31 cellular contexts compared by ENCODE assay signal in the genomic region with DNA sequence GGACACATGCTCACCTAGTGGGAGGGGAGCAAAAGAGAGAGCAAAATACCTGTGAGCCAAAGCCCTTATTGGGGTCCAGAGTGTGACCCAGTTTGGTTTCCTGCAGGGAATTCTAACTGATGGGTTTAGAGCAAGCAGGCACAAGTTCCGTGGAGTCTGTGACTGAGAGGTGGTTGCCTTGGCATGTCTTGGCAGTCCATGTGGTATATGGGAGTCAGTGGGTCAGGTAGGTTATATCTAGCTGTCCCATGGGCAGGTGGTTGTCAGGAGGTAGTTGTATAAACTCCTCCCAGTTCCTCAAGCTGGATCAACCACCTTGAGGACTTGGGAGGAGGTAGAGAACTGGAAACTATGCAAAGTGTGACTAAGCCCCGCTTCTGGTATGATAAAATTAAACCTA.
"Had no signal": no experiment of that assay in that cellular context is flagged by ENCODE, and none has a peak within 500 bp of the region (broad histone marks: within the 10 kb centered on the region; RNA-seq: fewer than 3 reads in every experiment).

No MANE protein-coding gene starts in this region.

- H3K4me2 ChIP-seq: hepatocyte had no signal

- FAIRE-seq: astrocyte, colon had no signal

- H3K27ac ChIP-seq: brain microvascular endothelial cell, esophagus muscularis mucosa, gastroesophageal sphincter, heart right ventricle, hepatocyte had no signal

- H3K4me3 Mint-ChIP-seq: activated CD4-positive, alpha-beta memory T cell treated with anti-CD3 and anti-CD28 coated beads for 36 hours; activated CD4-positive, alpha-beta T cell treated with anti-CD3 and anti-CD28 coated beads for 36 hours; activated CD4-positive, alpha-beta T cell treated with anti-CD3 and anti-CD28 coated beads, Interleukin-2, amount 10 ng/mL, durations not matched to agents 24 days and 14 days; activated CD8-positive, alpha-beta memory T cell treated with anti-CD3 and anti-CD28 coated beads, Interleukin-2, amount 10 ng/mL, durations not matched to agents 7 days and 5 days; activated CD8-positive, alpha-beta T cell treated with anti-CD3 and anti-CD28 coated beads, Interleukin-2, amount 10 ng/mL, durations not matched to agents 7 days and 5 days; activated naive CD4-positive, alpha-beta T cell treated with anti-CD3 and anti-CD28 coated beads, Interleukin-2, amount 10 ng/mL, durations not matched to agents 7 days and 5 days; activated naive CD8-positive, alpha-beta T cell treated with anti-CD3 and anti-CD28 coated beads, Interleukin-2, amount 10 ng/mL, durations not matched to agents 7 days and 5 days; activated T-helper 1 cell treated with anti-CD3 and anti-CD28 coated beads, Interleukin-12 subunit alpha, Interleukin-12 subunit beta, Interleukin-2, Interleukin-4 antibody, amounts not matched to agents 30 ng/mL and 10 ng/mL and 1 ng/mL, durations not matched to agents 14 hours and 24 hours and 36 hours; effector memory CD8-positive, alpha-beta T cell had no signal

- H3K79me2 ChIP-seq: hepatocyte had no signal

- H3K27me3 ChIP-seq: brain microvascular endothelial cell, esophagus muscularis mucosa, gastroesophageal sphincter, heart right ventricle, hepatocyte had no signal

- H2AFZ ChIP-seq: hepatocyte had no signal

- H3K4me3 ChIP-seq: esophagus muscularis mucosa, gastroesophageal sphincter, heart right ventricle, hepatocyte had no signal

- H3K27me3 Mint-ChIP-seq: activated CD4-positive, alpha-beta memory T cell treated with anti-CD3 and anti-CD28 coated beads for 36 hours; activated CD4-positive, alpha-beta T cell treated with anti-CD3 and anti-CD28 coated beads for 36 hours; activated CD4-positive, alpha-beta T cell treated with anti-CD3 and anti-CD28 coated beads, Interleukin-2, amount 10 ng/mL, durations not matched to agents 24 days and 14 days; activated CD8-positive, alpha-beta memory T cell treated with anti-CD3 and anti-CD28 coated beads, Interleukin-2, amount 10 ng/mL, durations not matched to agents 7 days and 5 days; activated naive CD4-positive, alpha-beta T cell treated with anti-CD3 and anti-CD28 coated beads, Interleukin-2, amount 10 ng/mL, durations not matched to agents 7 days and 5 days; activated naive CD8-positive, alpha-beta T cell treated with anti-CD3 and anti-CD28 coated beads, Interleukin-2, amount 10 ng/mL, durations not matched to agents 7 days and 5 days; effector memory CD8-positive, alpha-beta T cell had no signal

- H3K9me3 ChIP-seq: esophagus muscularis mucosa, gastroesophageal sphincter had no signal

- DNase-seq: activated CD4-positive, alpha-beta memory T cell treated with anti-CD3 and anti-CD28 coated beads for 36 hours; activated CD4-positive, alpha-beta T cell treated with anti-CD3 and anti-CD28 coated beads for 36 hours; activated CD4-positive, alpha-beta T cell treated with anti-CD3 and anti-CD28 coated beads, Interleukin-2, amount 10 ng/mL, durations not matched to agents 24 days and 14 days; activated CD4-positive, CD25-positive, alpha-beta regulatory T cell; activated CD4-positive, CD25-positive, alpha-beta regulatory T cell treated with anti-CD3 and anti-CD28 coated beads, Interleukin-2, amount 50 U/mL, for 72 hours; activated CD8-positive, alpha-beta memory T cell treated with anti-CD3 and anti-CD28 coated beads, Interleukin-2, amount 10 ng/mL, durations not matched to agents 7 days and 5 days; activated CD8-positive, alpha-beta memory T cell treated with anti-CD3 and anti-CD28 coated beads, Interleukin-2, amount 50 U/mL, for 4 hours; activated CD8-positive, alpha-beta T cell treated with anti-CD3 and anti-CD28 coated beads, Interleukin-2, amount 10 ng/mL, durations not matched to agents 7 days and 5 days; activated gamma-delta T cell; activated naive CD4-positive, alpha-beta T cell; activated naive CD4-positive, alpha-beta T cell treated with anti-CD3 and anti-CD28 coated beads, Interleukin-2, amount 10 ng/mL, durations not matched to agents 7 days and 5 days; activated naive CD8-positive, alpha-beta T cell treated with anti-CD3 and anti-CD28 coated beads, Interleukin-2, amount 10 ng/mL, durations not matched to agents 7 days and 5 days; activated T-cell treated with anti-CD3 and anti-CD28 coated beads, Interleukin-2, amount 50 U/mL, for 1 hour; activated T-cell treated with anti-CD3 and anti-CD28 coated beads, Interleukin-2, amount 50 U/mL, for 48 hours; anterior cingulate cortex; brain microvascular endothelial cell; caudate nucleus; cortex of kidney; dermis blood vessel endothelial cell; effector CD4-positive, alpha-beta T cell; effector memory CD8-positive, alpha-beta T cell; foreskin melanocyte; heart right ventricle; T-helper 2 cell had no signal

- H3K27ac Mint-ChIP-seq: activated CD4-positive, alpha-beta memory T cell treated with anti-CD3 and anti-CD28 coated beads for 36 hours; activated CD4-positive, alpha-beta T cell treated with anti-CD3 and anti-CD28 coated beads for 36 hours; activated CD4-positive, alpha-beta T cell treated with anti-CD3 and anti-CD28 coated beads, Interleukin-2, amount 10 ng/mL, durations not matched to agents 24 days and 14 days; activated CD8-positive, alpha-beta memory T cell treated with anti-CD3 and anti-CD28 coated beads, Interleukin-2, amount 10 ng/mL, durations not matched to agents 7 days and 5 days; activated CD8-positive, alpha-beta T cell treated with anti-CD3 and anti-CD28 coated beads, Interleukin-2, amount 10 ng/mL, durations not matched to agents 7 days and 5 days; activated naive CD4-positive, alpha-beta T cell treated with anti-CD3 and anti-CD28 coated beads, Interleukin-2, amount 10 ng/mL, durations not matched to agents 7 days and 5 days; activated naive CD8-positive, alpha-beta T cell treated with anti-CD3 and anti-CD28 coated beads, Interleukin-2, amount 10 ng/mL, durations not matched to agents 7 days and 5 days; activated T-helper 1 cell treated with anti-CD3 and anti-CD28 coated beads, Interleukin-12 subunit alpha, Interleukin-12 subunit beta, Interleukin-2, Interleukin-4 antibody, amounts not matched to agents 30 ng/mL and 10 ng/mL and 1 ng/mL, durations not matched to agents 14 hours and 24 hours and 36 hours; effector memory CD8-positive, alpha-beta T cell had no signal

- H3K4me1 ChIP-seq: esophagus muscularis mucosa, gastroesophageal sphincter, heart right ventricle had no signal

- ATAC-seq: activated CD4-positive, alpha-beta T cell treated with anti-CD3 and anti-CD28 coated beads for 36 hours; activated CD8-positive, alpha-beta memory T cell treated with anti-CD3 and anti-CD28 coated beads, Interleukin-2, amount 10 ng/mL, durations not matched to agents 7 days and 5 days; activated CD8-positive, alpha-beta T cell treated with anti-CD3 and anti-CD28 coated beads, Interleukin-2, amount 10 ng/mL, durations not matched to agents 7 days and 5 days; activated naive CD4-positive, alpha-beta T cell treated with anti-CD3 and anti-CD28 coated beads, Interleukin-2, amount 50 U/mL, for 72 hours; effector memory CD8-positive, alpha-beta T cell; gastroesophageal sphincter; heart right ventricle had no signal

- H3K36me3 Mint-ChIP-seq: activated CD4-positive, alpha-beta memory T cell treated with anti-CD3 and anti-CD28 coated beads for 36 hours; activated CD8-positive, alpha-beta memory T cell treated with anti-CD3 and anti-CD28 coated beads, Interleukin-2, amount 10 ng/mL, durations not matched to agents 7 days and 5 days; activated naive CD4-positive, alpha-beta T cell treated with anti-CD3 and anti-CD28 coated beads, Interleukin-2, amount 10 ng/mL, durations not matched to agents 7 days and 5 days; activated naive CD4-positive, alpha-beta T cell treated with anti-CD3 and anti-CD28 coated beads, Interleukin-2, amount 50 U/mL, for 72 hours; activated naive CD8-positive, alpha-beta T cell treated with anti-CD3 and anti-CD28 coated beads, Interleukin-2, amount 10 ng/mL, durations not matched to agents 7 days and 5 days had no signal

- H3K9me3 Mint-ChIP-seq: activated CD4-positive, alpha-beta memory T cell treated with anti-CD3 and anti-CD28 coated beads for 36 hours; activated CD4-positive, alpha-beta T cell treated with anti-CD3 and anti-CD28 coated beads, Interleukin-2, amount 10 ng/mL, durations not matched to agents 24 days and 14 days; activated naive CD4-positive, alpha-beta T cell treated with anti-CD3 and anti-CD28 coated beads, Interleukin-2, amount 10 ng/mL, durations not matched to agents 7 days and 5 days; activated naive CD8-positive, alpha-beta T cell treated with anti-CD3 and anti-CD28 coated beads, Interleukin-2, amount 10 ng/mL, durations not matched to agents 7 days and 5 days; activated T-helper 1 cell treated with anti-CD3 and anti-CD28 coated beads, Interleukin-12 subunit alpha, Interleukin-12 subunit beta, Interleukin-2, Interleukin-4 antibody, amounts not matched to agents 30 ng/mL and 10 ng/mL and 1 ng/mL, durations not matched to agents 14 hours and 24 hours and 36 hours had no signal

- H3K36me3 ChIP-seq: brain microvascular endothelial cell, esophagus muscularis mucosa, gastroesophageal sphincter, heart right ventricle had no signal

- H3K4me1 Mint-ChIP-seq: activated CD4-positive, alpha-beta T cell treated with anti-CD3 and anti-CD28 coated beads for 36 hours; activated CD4-positive, alpha-beta T cell treated with anti-CD3 and anti-CD28 coated beads, Interleukin-2, amount 10 ng/mL, durations not matched to agents 24 days and 14 days; activated CD8-positive, alpha-beta memory T cell treated with anti-CD3 and anti-CD28 coated beads, Interleukin-2, amount 10 ng/mL, durations not matched to agents 7 days and 5 days; activated naive CD4-positive, alpha-beta T cell treated with anti-CD3 and anti-CD28 coated beads, Interleukin-2, amount 10 ng/mL, durations not matched to agents 7 days and 5 days; activated naive CD8-positive, alpha-beta T cell treated with anti-CD3 and anti-CD28 coated beads, Interleukin-2, amount 10 ng/mL, durations not matched to agents 7 days and 5 days had no signal
